Comparison of ENCODE assay signal across 1 cellular context in genomic region chr9:35679091-35679490, GRCh38.
TF ChIP-seq lines count a peak whose summit lies in the region.

No MANE protein-coding gene starts in this region.

TF ChIP-seq in IMR-90, 13 proteins besides CTCF, POLR2A, EP300 and RAD21 (continued from another document):
- TF ChIP-seq ELK1 (IDR thresholded peaks at IDR 0.05; ENCODE audit: borderline replicate concordance, low read depth, low read length), result no peak
